25 cellular contexts compared by ENCODE assay signal in genomic region chr1:77830946-77831345, GRCh38. TPM values are rescaled to one million over a fixed set of nuclear protein-coding genes. Genes with fewer than 3 reads are reported as not detected.
DNase-seq lines count a peak whose midpoint lies in the region; ATAC-seq and TF ChIP-seq lines count a peak whose summit lies in the region.
"Had no signal": no experiment of that assay in that cellular context is flagged by ENCODE, and none has a peak within 500 bp of the region (broad histone marks: within the 10 kb centered on the region; RNA-seq: fewer than 3 reads in every experiment).

No MANE protein-coding gene starts in this region.

- no peak for ATAC-seq in heart left ventricle
- ATAC-seq in Right ventricle myocardium inferior = no peak
- ATAC-seq in stimulated activated naive CD8-positive, alpha-beta T cell treated with anti-CD3 and anti-CD28 coated beads, Interleukin-15, Interleukin-2, amounts not matched to agents 100 U/mL and 50 U/mL, for 24 hours = no peak
- ATAC-seq: left lobe of liver; natural killer cell treated with Interleukin-12 subunit alpha and Interleukin-12 subunit beta and Interleukin-15 and Interleukin-18, amount 100 ng/mL, for 72 hours; right lobe of liver had no signal

- no peaks in the 10 kb centered on the region for H3K27me3 ChIP-seq in heart left ventricle
- no peaks in the 10 kb centered on the region for H3K27me3 ChIP-seq in brain microvascular endothelial cell (replicated peaks)
- H3K27me3 ChIP-seq in tibial artery = no peaks in the 10 kb centered on the region
- H3K27me3 ChIP-seq in spleen (replicated peaks in 1 of 7) = no peaks in the 10 kb centered on the region
- H3K27me3 ChIP-seq: colonic mucosa, right lobe of liver, upper lobe of left lung had no signal

- intact Hi-C loops in heart left ventricle (cut with DNase I) (loop anchor here in 1 of 10 donors (10.0 kb wide), 1 partner anchor 54 kb away; the partner anchor contains the start of gene NEXN), Right ventricle myocardium inferior (cut with DNase I) (no loop called here), tibial artery (cut with DNase I; ENCODE audit: low total_unique reads) (loop anchor here (10.0 kb wide), 1 partner anchor 54 kb away; the partner anchor contains the start of gene NEXN), spleen (cut with DNase I; ENCODE audit: low total_unique reads) (no loop called here)

- TF ChIP-seq POLR2A in heart left ventricle (IDR thresholded peaks at IDR 0.05) = no peak
- TF ChIP-seq POLR2A in spleen (IDR thresholded peaks at IDR 0.05) = no peak

- H3K9me3 ChIP-seq in heart left ventricle (no peaks in the 10 kb centered on the region), tibial artery (no peaks in the 10 kb centered on the region), spleen (no peaks in the 10 kb centered on the region)
- H3K9me3 ChIP-seq: colonic mucosa, right lobe of liver, upper lobe of left lung had no signal

- H3K36me3 ChIP-seq in heart left ventricle = peaks cover 0 to 18% (median 0%) of the 10 kb centered on the region in 9 donors
- no peaks in the 10 kb centered on the region for H3K36me3 ChIP-seq in brain microvascular endothelial cell (replicated peaks)
- H3K36me3 ChIP-seq in tibial artery = peaks cover 0 to 7% (median 0%) of the 10 kb centered on the region in 3 donors
- peaks cover 0 to 66% (median 8%) of the 10 kb centered on the region in 6 donors for H3K36me3 ChIP-seq in spleen
- H3K36me3 ChIP-seq: colonic mucosa had no signal

- TF ChIP-seq CTCF in heart left ventricle (IDR thresholded peaks at IDR 0.05) (no peak), brain microvascular endothelial cell (IDR thresholded peaks at IDR 0.05; ENCODE audit: low read depth, low read length, missing control alignments) (no peak), tibial artery (IDR thresholded peaks at IDR 0.05) (no peak), spleen (IDR thresholded peaks at IDR 0.05 in 8 of 11, conservative IDR thresholded peaks at IDR 0.05 in 3 of 11) (no peak)

- DNase-seq in heart left ventricle (no peak), Right ventricle myocardium inferior (ENCODE audit: missing footprints) (no peak), brain microvascular endothelial cell (no peak), myocyte (ENCODE audit: low read depth) (peak; percentile 4), tibial artery (no peak), NCI-H1105 treated with DMSO at 0.1 percent for 48 hours (lab: John Stamatoyannopoulos, UW) (no peak), spleen (no peak)
- DNase-seq in stimulated activated naive CD8-positive, alpha-beta T cell treated with anti-CD3 and anti-CD28 coated beads, Interleukin-15, Interleukin-2, amounts not matched to agents 100 U/mL and 50 U/mL, for 24 hours = no peak
- DNase-seq: activated CD4-positive, alpha-beta memory T cell treated with anti-CD3 and anti-CD28 coated beads, Interleukin-2, amount 10 ng/mL, durations not matched to agents 7 days and 5 days; activated naive CD8-positive, alpha-beta T cell treated with anti-CD3 and anti-CD28 coated beads, Interleukin-2, amount 10 ng/mL, durations not matched to agents 7 days and 5 days; CD8-positive, alpha-beta memory T cell; colonic mucosa; hippocampal formation; immature natural killer cell; midbrain; NCI-H1436 treated with DMSO at 0.1 percent for 48 hours; NCI-H2107; NCI-H446 treated with DMSO at 0.1 percent for 48 hours; right lobe of liver; SHP77; stimulated activated CD8-positive, alpha-beta memory T cell treated with anti-CD3 and anti-CD28 coated beads, Interleukin-4, amount 100 ng/mL, for 48 hours; T-helper 1 cell; upper lobe of left lung had no signal

- no peak overlapping the region for H3K4me3 ChIP-seq in heart left ventricle
- H3K4me3 ChIP-seq in brain microvascular endothelial cell (ENCODE audit: low read depth, low read length) = no peak overlapping the region
- no peak overlapping the region for H3K4me3 ChIP-seq in tibial artery
- H3K4me3 ChIP-seq in spleen = no peak overlapping the region
- H3K4me3 ChIP-seq: colonic mucosa, right lobe of liver, upper lobe of left lung had no signal

- in situ Hi-C loops in brain microvascular endothelial cell (cut with HindIII; ENCODE audit: low pct_ligation_motif_present, low sequenced_read_pairs) = no loop called here

- H3K27ac ChIP-seq in heart left ventricle = peak overlapping the region; percentile 86 to 98 (median 90)
- peak overlapping the region; percentile 98 for H3K27ac ChIP-seq in brain microvascular endothelial cell
- H3K27ac ChIP-seq in tibial artery = peak overlapping the region; percentile 76 to 77
- no peak overlapping the region for H3K27ac ChIP-seq in spleen
- H3K27ac ChIP-seq: colonic mucosa, right lobe of liver had no signal

- WGBS in heart left ventricle, 4 donors = 49 to 64% (median 55%) methylated on average over 3 of the region's 3 CpGs
- 95 to 96% (median 96%) methylated on average over 3 of the region's 3 CpGs for WGBS in spleen, 5 donors

- H3K4me1 ChIP-seq in heart left ventricle = peaks cover 5 to 73% (median 50%) of the 10 kb centered on the region in 12 donors
- peaks cover 0 to 80% (median 55%) of the 10 kb centered on the region in 4 donors for H3K4me1 ChIP-seq in tibial artery
- peaks cover 0 to 22% (median 8%) of the 10 kb centered on the region in 6 donors for H3K4me1 ChIP-seq in spleen

RNA-seq across cellular contexts. Expression of gene MIGA1, which starts 51.5 kb away (rescaled TPM):
- total RNA-seq in heart left ventricle (10 to 100 TPM in 5 of 9 donors, 1 to 10 TPM in 4; 8.1 to 14.1 (median 10.3) TPM), Right ventricle myocardium inferior (9.9 TPM), myocyte (9.6 and 14.4 TPM in 2 replicates), spleen (10 to 100 TPM; 12.6 to 20.2 (median 18.0) TPM)
- polyA plus RNA-seq in heart left ventricle (1 to 10 TPM; 2.6 to 6.0 TPM), spleen (1 to 10 TPM; 2.4 to 2.8 (median 2.7) TPM)
- polyA plus RNA-seq in myocyte (2012) = 5.1 TPM

RNA-seq across cellular contexts. Expression of gene NEXN, which starts 57.5 kb away (rescaled TPM):
- 100 to 1,000 TPM; 224 to 470 (median 363) TPM for total RNA-seq in heart left ventricle
- 100 to 1,000 TPM; 430 to 935 TPM for polyA plus RNA-seq in heart left ventricle
- total RNA-seq in Right ventricle myocardium inferior = 365 TPM
- 100 and 144 TPM in 2 replicates for total RNA-seq in myocyte
- polyA plus RNA-seq in myocyte (2012) = 76.9 TPM
- 1 to 10 TPM; 3.4 to 8.3 (median 5.6) TPM for total RNA-seq in spleen
- polyA plus RNA-seq in spleen = 1 to 10 TPM; 5.8 to 9.9 (median 7.8) TPM
- total RNA-seq: natural killer cell treated with Interleukin-12 subunit alpha and Interleukin-12 subunit beta and Interleukin-15 and Interleukin-18, amount 100 ng/mL, for 72 hours had no signal

Comparison
In these comparisons a context has a peak if more than half of its experiments do, and no peak if none do; other contexts are left out.
1. H3K27ac ChIP-seq: peak in heart left ventricle (12 of 12), brain microvascular endothelial cell (single experiment) and tibial artery (2 of 2); none in spleen (0 of 8).
2. RNA of gene NEXN, which starts 57.5 kb away (total RNA-seq): 365 TPM in Right ventricle myocardium inferior (single experiment), 224 to 470 TPM in heart left ventricle and 100 to 144 TPM in myocyte; 3.4 to 8.3 TPM in spleen; every median in the first group is over 10 times any median in the second.